In genomic region chr16:81616321-81617020, GRCh38 we compare ENCODE assay signal across 8 cellular contexts.
DNase-seq lines count a peak whose midpoint lies in the region; ATAC-seq and TF ChIP-seq lines count a peak whose summit lies in the region.

No MANE protein-coding gene starts in this region.

- intact Hi-C loops in left cardiac atrium (cut with DNase I) = no loop called here

- TF ChIP-seq CTCF in OCI-LY1 (IDR thresholded peaks at IDR 0.05; ENCODE audit: low read length) = no peak

- no peaks in the 10 kb centered on the region for H3K9me3 ChIP-seq in OCI-LY1 (ENCODE audit: low read length)

- peak overlapping the region; percentile 21 for H3K4me3 ChIP-seq in OCI-LY1 (ENCODE audit: low read depth, low read length, poor library complexity, severe bottlenecking)

- H2AFZ ChIP-seq in OCI-LY1 (ENCODE audit: low read length) = no peak overlapping the region

- peaks cover 34% of the 10 kb centered on the region for H3K36me3 ChIP-seq in OCI-LY1 (ENCODE audit: insufficient read depth, low read length)

- DNase-seq in ELR (ENCODE audit: low read depth) (peak; percentile 52), HCEC 1CT (peak; percentile 30), left cardiac atrium (peak; percentile 85), putamen (ENCODE audit: low spot score) (no peak), NCI-H345 treated with DMSO at 0.1 percent for 48 hours (lab: John Stamatoyannopoulos, UW; ENCODE audit: unreplicated experiment) (no peak)
- DNase-seq in activated gamma-delta T cell treated with anti-CD3 and anti-CD28 coated beads, Interleukin-2, amount 50 U/mL, for 16 hours (ENCODE audit: low read depth) = peak; percentile 58
- DNase-seq in stimulated activated CD4-positive, alpha-beta T cell treated with anti-CD3 and anti-CD28 coated beads, Interleukin-15, amount 100 ng/mL, for 48 hours (ENCODE audit: low read depth in 2 of 2) = peak; percentile 60 to 71

- H3K4me1 ChIP-seq in OCI-LY1 (ENCODE audit: insufficient read depth, low read length, severe bottlenecking) = peaks cover 26% of the 10 kb centered on the region

- no peaks in the 10 kb centered on the region for H3K79me2 ChIP-seq in OCI-LY1 (ENCODE audit: insufficient read depth, low read length)

- peak overlapping the region; percentile 58 for H3K4me2 ChIP-seq in OCI-LY1 (ENCODE audit: low read length)

- peak overlapping the region; percentile 84 for H3K27ac ChIP-seq in OCI-LY1 (ENCODE audit: low read depth, low read length, poor library complexity, severe bottlenecking)

- H4K20me1 ChIP-seq in OCI-LY1 (ENCODE audit: insufficient read depth, low read length) = no peaks in the 10 kb centered on the region

- peak; percentile 65 to 75 for ATAC-seq in left cardiac atrium

- H3F3A ChIP-seq in OCI-LY1 (ENCODE audit: insufficient read depth, low read length) = no peaks in the 10 kb centered on the region

- no peaks in the 10 kb centered on the region for H3K9me2 ChIP-seq in OCI-LY1 (ENCODE audit: low read depth, low read length)

- H3K9ac ChIP-seq in OCI-LY1 (ENCODE audit: low read length) = peak overlapping the region; percentile 51; the same call in 1 of the 2 replicates

- H3K27me3 ChIP-seq in OCI-LY1 (ENCODE audit: insufficient read depth, low read length) = no peaks in the 10 kb centered on the region

Comparison
In these comparisons a context has a peak if more than half of its experiments do, and no peak if none do; other contexts are left out.
1. DNase-seq: peak in ELR (single experiment), HCEC 1CT (single experiment), activated gamma-delta T cell treated with anti-CD3 and anti-CD28 coated beads, Interleukin-2, amount 50 U/mL, for 16 hours (single experiment), left cardiac atrium (single experiment) and stimulated activated CD4-positive, alpha-beta T cell treated with anti-CD3 and anti-CD28 coated beads, Interleukin-15, amount 100 ng/mL, for 48 hours (2 of 2); none in putamen (single experiment) and NCI-H345 treated with DMSO at 0.1 percent for 48 hours (single experiment).